Comparison of ENCODE assay signal across 18 cellular contexts in genomic region chr6:162029873-162030576, GRCh38.
DNase-seq lines count a peak whose midpoint lies in the region; ATAC-seq, FAIRE-seq and TF ChIP-seq lines count a peak whose summit lies in the region.
"Had no signal": no experiment of that assay in that cellular context is flagged by ENCODE, and none has a peak within 500 bp of the region (broad histone marks: within the 10 kb centered on the region; RNA-seq: fewer than 3 reads in every experiment).

No MANE protein-coding gene starts in this region.

- H3K9ac ChIP-seq in astrocyte (ENCODE audit: low read length), result no peak overlapping the region

- H2AFZ ChIP-seq in astrocyte (ENCODE audit: low read depth, low read length), result no peak overlapping the region

- H3K4me2 ChIP-seq in astrocyte (ENCODE audit: low read length), result no peak overlapping the region

- H3K4me1 ChIP-seq in astrocyte (ENCODE audit: insufficient read depth, low read length), result no peaks in the 10 kb centered on the region

- no peaks in the 10 kb centered on the region for H3K27me3 Mint-ChIP-seq in activated CD4-positive, alpha-beta T cell treated with anti-CD3 and anti-CD28 coated beads for 36 hours
- H3K27me3 Mint-ChIP-seq in natural killer cell treated with Interleukin-12 subunit alpha and Interleukin-12 subunit beta and Interleukin-15 and Interleukin-18, amount 100 ng/mL, for 72 hours, result no peaks in the 10 kb centered on the region
- H3K27me3 Mint-ChIP-seq in natural killer cell (ENCODE audit: low read depth in 2 of 2), result no peaks in the 10 kb centered on the region
- H3K27me3 Mint-ChIP-seq in astrocyte (ENCODE audit: low read depth, unreplicated experiment), result no peaks in the 10 kb centered on the region

- H3K36me3 Mint-ChIP-seq in activated CD4-positive, alpha-beta T cell treated with anti-CD3 and anti-CD28 coated beads for 36 hours (ENCODE audit: low read depth), result peaks cover 3% of the 10 kb centered on the region
- no peaks in the 10 kb centered on the region for H3K36me3 Mint-ChIP-seq in natural killer cell treated with Interleukin-12 subunit alpha and Interleukin-12 subunit beta and Interleukin-15 and Interleukin-18, amount 100 ng/mL, for 72 hours
- H3K36me3 Mint-ChIP-seq in natural killer cell (no peaks in the 10 kb centered on the region), astrocyte (ENCODE audit: low read depth, unreplicated experiment) (no peaks in the 10 kb centered on the region)

- peak overlapping the region; percentile 17 for H3K27ac Mint-ChIP-seq in activated CD4-positive, alpha-beta T cell treated with anti-CD3 and anti-CD28 coated beads for 36 hours
- H3K27ac Mint-ChIP-seq in natural killer cell treated with Interleukin-12 subunit alpha and Interleukin-12 subunit beta and Interleukin-15 and Interleukin-18, amount 100 ng/mL, for 72 hours, result peak overlapping the region; percentile 6 to 32
- H3K27ac Mint-ChIP-seq in natural killer cell (no peak overlapping the region), astrocyte (ENCODE audit: unreplicated experiment) (no peak overlapping the region)

- POLR2A ChIA-PET in activated CD4-positive, alpha-beta T cell treated with anti-CD3 and anti-CD28 coated beads for 36 hours (lab: Charles Lee), result no interaction called here

- peak; percentile 12 for DNase-seq in activated CD4-positive, alpha-beta T cell treated with anti-CD3 and anti-CD28 coated beads for 36 hours
- DNase-seq in activated CD4-positive, alpha-beta T cell treated with anti-CD3 and anti-CD28 coated beads, Interleukin-2, amount 50 U/mL, for 1 hour, result no peak
- no peak for DNase-seq in natural killer cell treated with Interleukin-12 subunit alpha and Interleukin-12 subunit beta and Interleukin-15 and Interleukin-18, amount 100 ng/mL, for 72 hours (ENCODE audit: low spot score)
- DNase-seq in natural killer cell, result no peak
- DNase-seq in astrocyte (ENCODE audit: low read depth), result peak; percentile 27
- DNase-seq in AG08396 (ENCODE audit: low spot score), result no peak
- no peak for DNase-seq in NAMALWA (ENCODE audit: low spot score)
- DNase-seq: 8988T, C1 segment of cervical spinal cord, DND-41, HCEC 1CT, NCI-H1092 treated with DMSO at 0.1 percent for 48 hours, NCI-H2081 treated with DMSO at 0.1 percent for 48 hours, NCI-H510A, NCI-H774, PC-3 had no signal

- H3K4me1 Mint-ChIP-seq in activated CD4-positive, alpha-beta T cell treated with anti-CD3 and anti-CD28 coated beads for 36 hours, result peaks cover 6% of the 10 kb centered on the region
- H3K4me1 Mint-ChIP-seq in natural killer cell treated with Interleukin-12 subunit alpha and Interleukin-12 subunit beta and Interleukin-15 and Interleukin-18, amount 100 ng/mL, for 72 hours (ENCODE audit: low read depth in 2 of 2), result no peaks in the 10 kb centered on the region
- H3K4me1 Mint-ChIP-seq in natural killer cell, result no peaks in the 10 kb centered on the region
- H3K4me1 Mint-ChIP-seq in astrocyte (ENCODE audit: low read depth, unreplicated experiment), result peaks cover 9% of the 10 kb centered on the region

- H4K20me1 ChIP-seq in astrocyte (ENCODE audit: insufficient read depth, low read length), result no peaks in the 10 kb centered on the region

- H3K27ac ChIP-seq in astrocyte (ENCODE audit: low read depth, low read length), result no peak overlapping the region

- no peak for TF ChIP-seq CTCF in natural killer cell (IDR thresholded peaks at IDR 0.05)
- no peak for TF ChIP-seq CTCF in astrocyte (IDR thresholded peaks at IDR 0.05; ENCODE audit: insufficient read depth, low read depth, low read length)

- H3K79me2 ChIP-seq in astrocyte (ENCODE audit: insufficient read depth, low read length), result no peaks in the 10 kb centered on the region

- intact Hi-C loops in activated CD4-positive, alpha-beta T cell treated with anti-CD3 and anti-CD28 coated beads for 36 hours (cut with DNase I, micrococcal nuclease), result no loop called here
- intact Hi-C loops in natural killer cell (cut with micrococcal nuclease), result no loop called here

- FAIRE-seq in astrocyte (lab: Jason Lieb, UNC), result no peak
- FAIRE-seq: G401.6 had no signal

- H3K36me3 ChIP-seq in astrocyte (ENCODE audit: insufficient read depth, low read length), result no peaks in the 10 kb centered on the region

- ATAC-seq in activated CD4-positive, alpha-beta T cell treated with anti-CD3 and anti-CD28 coated beads for 36 hours, result peak; percentile 79
- ATAC-seq in natural killer cell treated with Interleukin-12 subunit alpha and Interleukin-12 subunit beta and Interleukin-15 and Interleukin-18, amount 100 ng/mL, for 72 hours, result peak; percentile 52 to 62
- ATAC-seq in natural killer cell (no peak), GM18909 (IDR thresholded peaks at IDR 0.05; ENCODE audit: poor library complexity, unreplicated experiment) (no peak)
- ATAC-seq: PC-3 had no signal

- no peak overlapping the region for H3K4me3 Mint-ChIP-seq in activated CD4-positive, alpha-beta T cell treated with anti-CD3 and anti-CD28 coated beads for 36 hours
- H3K4me3 Mint-ChIP-seq in natural killer cell treated with Interleukin-12 subunit alpha and Interleukin-12 subunit beta and Interleukin-15 and Interleukin-18, amount 100 ng/mL, for 72 hours, result peak overlapping the region; percentile 25
- H3K4me3 Mint-ChIP-seq in natural killer cell, result no peak overlapping the region
- no peak overlapping the region for H3K4me3 Mint-ChIP-seq in astrocyte (ENCODE audit: unreplicated experiment)

- H3K4me3 ChIP-seq in astrocyte (ENCODE audit: insufficient read depth, low read depth, low read length), result no peak overlapping the region

- H3K9me3 ChIP-seq in astrocyte (ENCODE audit: insufficient read depth, low read depth, low read length), result no peaks in the 10 kb centered on the region

- CTCF ChIA-PET in activated CD4-positive, alpha-beta T cell treated with anti-CD3 and anti-CD28 coated beads for 36 hours (lab: Charles Lee), result no interaction called here

- peaks cover 13% of the 10 kb centered on the region for H3K9me3 Mint-ChIP-seq in activated CD4-positive, alpha-beta T cell treated with anti-CD3 and anti-CD28 coated beads for 36 hours (ENCODE audit: low read depth)
- H3K9me3 Mint-ChIP-seq in natural killer cell treated with Interleukin-12 subunit alpha and Interleukin-12 subunit beta and Interleukin-15 and Interleukin-18, amount 100 ng/mL, for 72 hours, result peaks cover 13% of the 10 kb centered on the region
- H3K9me3 Mint-ChIP-seq in natural killer cell, result peaks cover 2 to 12% of the 10 kb centered on the region in 2 donors
- no peaks in the 10 kb centered on the region for H3K9me3 Mint-ChIP-seq in astrocyte (ENCODE audit: unreplicated experiment)

- no peaks in the 10 kb centered on the region for H3K27me3 ChIP-seq in astrocyte (ENCODE audit: insufficient read depth, low read length)

Comparison
In these comparisons a context has a peak if more than half of its experiments do, and no peak if none do; other contexts are left out.
1. ATAC-seq: peak in activated CD4-positive, alpha-beta T cell treated with anti-CD3 and anti-CD28 coated beads for 36 hours (single experiment) and natural killer cell treated with Interleukin-12 subunit alpha and Interleukin-12 subunit beta and Interleukin-15 and Interleukin-18, amount 100 ng/mL, for 72 hours (2 of 2); none in natural killer cell (0 of 3) and GM18909 (single experiment).
2. DNase-seq: peak in activated CD4-positive, alpha-beta T cell treated with anti-CD3 and anti-CD28 coated beads for 36 hours (single experiment) and astrocyte (single experiment); none in activated CD4-positive, alpha-beta T cell treated with anti-CD3 and anti-CD28 coated beads, Interleukin-2, amount 50 U/mL, for 1 hour (single experiment), natural killer cell treated with Interleukin-12 subunit alpha and Interleukin-12 subunit beta and Interleukin-15 and Interleukin-18, amount 100 ng/mL, for 72 hours (single experiment), natural killer cell (single experiment), AG08396 (single experiment) and NAMALWA (single experiment).
3. H3K27ac Mint-ChIP-seq: peak in activated CD4-positive, alpha-beta T cell treated with anti-CD3 and anti-CD28 coated beads for 36 hours (single experiment) and natural killer cell treated with Interleukin-12 subunit alpha and Interleukin-12 subunit beta and Interleukin-15 and Interleukin-18, amount 100 ng/mL, for 72 hours (2 of 2); none in natural killer cell (0 of 2) and astrocyte (single experiment).